1 cellular context compared by ENCODE assay signal in genomic region chr17:4551141-4551540, GRCh38.
TF ChIP-seq lines count a peak whose summit lies in the region.

No MANE protein-coding gene starts in this region.

TF ChIP-seq in endothelial cell of umbilical vein, 7 proteins besides CTCF, POLR2A, EP300 and RAD21:
- TF ChIP-seq FOS (IDR thresholded peaks at IDR 0.05; ENCODE audit: borderline replicate concordance, insufficient read depth, low read length), result no peak
